In genomic region chr5:3417376-3417943, GRCh38 we compare ENCODE assay signal across 17 cellular contexts.
"Had no signal": no experiment of that assay in that cellular context is flagged by ENCODE, and none has a peak within 500 bp of the region (broad histone marks: within the 10 kb centered on the region; RNA-seq: fewer than 3 reads in every experiment).

No MANE protein-coding gene starts in this region.

- H3K27ac ChIP-seq: cardiac muscle cell, gastrocnemius medialis, heart right ventricle, lower lobe of right lung, neutrophil, right lobe of liver, tibial nerve, VCaP had no signal

- FAIRE-seq: colon had no signal

- H3K27me3 ChIP-seq: cardiac muscle cell, gastrocnemius medialis, heart right ventricle, neutrophil, right lobe of liver, tibial nerve had no signal

- H3K9me3 ChIP-seq: gastrocnemius medialis, heart right ventricle, lower lobe of right lung, neutrophil, right lobe of liver had no signal

- DNase-seq: activated CD4-positive, alpha-beta T cell treated with anti-CD3 and anti-CD28 coated beads for 4 hours; activated CD8-positive, alpha-beta memory T cell treated with anti-CD3 and anti-CD28 coated beads, Interleukin-2, amount 50 U/mL, for 4 hours; activated CD8-positive, alpha-beta T cell treated with anti-CD3 and anti-CD28 coated beads for 36 hours; activated naive CD4-positive, alpha-beta T cell treated with anti-CD3 and anti-CD28 coated beads for 36 hours; effector CD4-positive, alpha-beta T cell; gastrocnemius medialis; heart right ventricle; left cardiac atrium; lower lobe of right lung; midbrain; right lobe of liver had no signal

- ATAC-seq: activated CD8-positive, alpha-beta T cell treated with anti-CD3 and anti-CD28 coated beads for 36 hours; gastrocnemius medialis; heart right ventricle; left cardiac atrium; lower lobe of right lung; stimulated activated effector memory CD8-positive, alpha-beta T cell treated with anti-CD3 and anti-CD28 coated beads, Interleukin-12 subunit alpha, Interleukin-12 subunit beta, amount 100 ng/mL, for 72 hours had no signal

- H3K4me1 ChIP-seq: gastrocnemius medialis, heart right ventricle, lower lobe of right lung, right lobe of liver, tibial nerve had no signal

- H3K36me3 ChIP-seq: cardiac muscle cell, gastrocnemius medialis, heart right ventricle, lower lobe of right lung, neutrophil, right lobe of liver, tibial nerve had no signal

- H3K4me3 ChIP-seq: cardiac muscle cell, gastrocnemius medialis, heart right ventricle, lower lobe of right lung, right lobe of liver, tibial nerve had no signal
